ENCODE assay signal across 8 cellular contexts in genomic region chr6:33248643-33248931, GRCh38. TPM values are rescaled to one million over a fixed set of nuclear protein-coding genes. Genes with fewer than 3 reads are reported as not detected.
A peak's percentile ranks its signal among the peaks of the same experiment; 100 is the strongest.
DNase-seq lines count a peak whose midpoint lies in the region; ATAC-seq and TF ChIP-seq lines count a peak whose summit lies in the region.

No MANE protein-coding gene starts in this region.

- H3K4me1 ChIP-seq in BE2C: peaks cover 12% of the 10 kb centered on the region
- peaks cover 7% of the 10 kb centered on the region; the same call in 1 of the 2 replicates for H3K4me1 ChIP-seq in iPS-20b (ENCODE audit: insufficient read depth, low read length)

- no peak for TF ChIP-seq CTCF in BE2C (IDR thresholded peaks at IDR 0.05; ENCODE audit: low read depth, low read length)

- no peaks in the 10 kb centered on the region for H3K27me3 ChIP-seq in BE2C
- H3K27me3 ChIP-seq in iPS-20b (ENCODE audit: insufficient read depth, low read length): peaks cover 33% of the 10 kb centered on the region

- H3K4me3 ChIP-seq in BE2C (ENCODE audit: low read depth, low read length) (peak overlapping the region; percentile 70), iPS-20b (ENCODE audit: low read length) (peak overlapping the region; percentile 93)

- H3K9ac ChIP-seq in iPS-20b (ENCODE audit: low read depth, low read length): peak overlapping the region; percentile 58; the same call in 1 of the 2 replicates

- H3K4me1 Mint-ChIP-seq in stimulated activated effector memory CD8-positive, alpha-beta T cell treated with anti-CD3 and anti-CD28 coated beads, Interleukin-12 subunit alpha, Interleukin-12 subunit beta, amount 100 ng/mL, for 72 hours: peaks cover 48% of the 10 kb centered on the region

- H3K36me3 Mint-ChIP-seq in stimulated activated effector memory CD8-positive, alpha-beta T cell treated with anti-CD3 and anti-CD28 coated beads, Interleukin-12 subunit alpha, Interleukin-12 subunit beta, amount 100 ng/mL, for 72 hours: peaks cover 51% of the 10 kb centered on the region

- H3K27ac ChIP-seq in angular gyrus (ENCODE audit: low read depth, low read length) (peak overlapping the region; percentile 72), iPS-20b (ENCODE audit: low read length) (no peak overlapping the region)

- peak; percentile 38 for DNase-seq in BE2C
- DNase-seq in NCI-H146 (lab: John Stamatoyannopoulos, UW): peak; percentile 51
- no peak for DNase-seq in stimulated activated effector memory CD8-positive, alpha-beta T cell treated with anti-CD3 and anti-CD28 coated beads, Interleukin-12 subunit alpha, Interleukin-12 subunit beta, amount 100 ng/mL, for 72 hours (ENCODE audit: low spot score in 2 of 2)
- no peak for DNase-seq in cerebellum (ENCODE audit: low spot score)

- H3K9me3 Mint-ChIP-seq in stimulated activated effector memory CD8-positive, alpha-beta T cell treated with anti-CD3 and anti-CD28 coated beads, Interleukin-12 subunit alpha, Interleukin-12 subunit beta, amount 100 ng/mL, for 72 hours: no peaks in the 10 kb centered on the region

- peak overlapping the region; percentile 91 for H3K4me3 Mint-ChIP-seq in stimulated activated effector memory CD8-positive, alpha-beta T cell treated with anti-CD3 and anti-CD28 coated beads, Interleukin-12 subunit alpha, Interleukin-12 subunit beta, amount 100 ng/mL, for 72 hours

- H3K36me3 ChIP-seq in BE2C (no peaks in the 10 kb centered on the region), iPS-20b (ENCODE audit: insufficient read depth, low read depth, low read length) (peaks cover 10% of the 10 kb centered on the region)

- ATAC-seq in GM19397 (IDR thresholded peaks at IDR 0.05; ENCODE audit: unreplicated experiment) (peak; percentile 6), HG02852 (IDR thresholded peaks at IDR 0.05; ENCODE audit: unreplicated experiment) (no peak)
- peak; percentile 41 for ATAC-seq in stimulated activated effector memory CD8-positive, alpha-beta T cell treated with anti-CD3 and anti-CD28 coated beads, Interleukin-12 subunit alpha, Interleukin-12 subunit beta, amount 100 ng/mL, for 72 hours

- peak overlapping the region; percentile 96 for H3K27ac Mint-ChIP-seq in stimulated activated effector memory CD8-positive, alpha-beta T cell treated with anti-CD3 and anti-CD28 coated beads, Interleukin-12 subunit alpha, Interleukin-12 subunit beta, amount 100 ng/mL, for 72 hours

- H3K9me3 ChIP-seq in BE2C (no peaks in the 10 kb centered on the region), iPS-20b (ENCODE audit: insufficient read depth, low read depth, low read length) (no peaks in the 10 kb centered on the region)

RNA-seq across cellular contexts. Expression of gene VPS52, which starts 23.1 kb away (rescaled TPM):
- polyA plus RNA-seq in BE2C (2012; ENCODE audit: insufficient read depth, insufficient read length, low read depth): 64.9 TPM
- total RNA-seq in cerebellum: 37.8 TPM

RNA-seq across cellular contexts. Expression of gene RPS18, which starts 23.3 kb away (rescaled TPM):
- polyA plus RNA-seq in BE2C (2012; ENCODE audit: insufficient read depth, insufficient read length, low read depth): 2,424 TPM
- 1,193 TPM for total RNA-seq in cerebellum

RNA-seq across cellular contexts. Expression of gene B3GALT4, which starts 28.3 kb away (rescaled TPM):
- 1.3 TPM for polyA plus RNA-seq in BE2C (2012; ENCODE audit: insufficient read depth, insufficient read length, low read depth)
- 10.8 TPM for total RNA-seq in cerebellum

RNA-seq across cellular contexts. Expression of gene RING1, which starts 40.3 kb away (rescaled TPM):
- polyA plus RNA-seq in BE2C (2012; ENCODE audit: insufficient read depth, insufficient read length, low read depth): 125 TPM
- 15.2 TPM for total RNA-seq in cerebellum

RNA-seq across cellular contexts. Expression of gene WDR46, which starts 40.5 kb away (rescaled TPM):
- 108 TPM for polyA plus RNA-seq in BE2C (2012; ENCODE audit: insufficient read depth, insufficient read length, low read depth)
- 18.1 TPM for total RNA-seq in cerebellum

Comparison
In these comparisons a context has a peak if more than half of its experiments do, and no peak if none do; other contexts are left out.
1. DNase-seq: peak in BE2C (single experiment) and NCI-H146 (single experiment); none in stimulated activated effector memory CD8-positive, alpha-beta T cell treated with anti-CD3 and anti-CD28 coated beads, Interleukin-12 subunit alpha, Interleukin-12 subunit beta, amount 100 ng/mL, for 72 hours (0 of 2) and cerebellum (single experiment).